1 cellular context compared by ENCODE assay signal in genomic region chr1:164240081-164240480, GRCh38.
TF ChIP-seq lines count a peak whose summit lies in the region.

No MANE protein-coding gene starts in this region.

TF ChIP-seq in H1, 55 proteins besides CTCF, POLR2A, EP300 and RAD21 (continued from another document):
- TF ChIP-seq CHD7 (IDR thresholded peaks at IDR 0.05; ENCODE audit: insufficient replicate concordance, low read length), result no peak
- TF ChIP-seq NRF1 (IDR thresholded peaks at IDR 0.05; ENCODE audit: low read depth, low read length), result no peak
- no peak for TF ChIP-seq MAX (IDR thresholded peaks at IDR 0.05)
- no peak for TF ChIP-seq EGR1 (IDR thresholded peaks at IDR 0.05; ENCODE audit: borderline replicate concordance, low read depth, low read length)
